9 cellular contexts compared by ENCODE assay signal in genomic region chr4:88697113-88697512, GRCh38. TPM values are rescaled to one million over a fixed set of nuclear protein-coding genes. Genes with fewer than 3 reads are reported as not detected.
DNase-seq lines count a peak whose midpoint lies in the region; ATAC-seq, FAIRE-seq and TF ChIP-seq lines count a peak whose summit lies in the region.
"Had no signal": no experiment of that assay in that cellular context is flagged by ENCODE, and none has a peak within 500 bp of the region (broad histone marks: within the 10 kb centered on the region; RNA-seq: fewer than 3 reads in every experiment).

No MANE protein-coding gene starts in this region.

- peak overlapping the region; percentile 81 for H3K4me3 Mint-ChIP-seq in activated CD8-positive, alpha-beta T cell treated with anti-CD3 and anti-CD28 coated beads, Interleukin-2, amount 10 ng/mL, durations not matched to agents 7 days and 5 days

- no peak for TF ChIP-seq CTCF in fibroblast of pulmonary artery (IDR thresholded peaks at IDR 0.05; ENCODE audit: low read length, missing control alignments)
- no peak for TF ChIP-seq CTCF in omental fat pad (IDR thresholded peaks at IDR 0.05)
- no peak for TF ChIP-seq CTCF in GM20000 (IDR thresholded peaks at IDR 0.05; ENCODE audit: extremely low read depth, missing control alignments)
- no peak for TF ChIP-seq CTCF in D721Med (IDR thresholded peaks at IDR 0.05; ENCODE audit: insufficient read depth, missing control alignments)

- CTCF ChIA-PET in activated CD8-positive, alpha-beta T cell treated with anti-CD3 and anti-CD28 coated beads, Interleukin-2, amount 10 ng/mL, durations not matched to agents 7 days and 5 days (lab: Charles Lee) = interaction anchor here (1.9 kb wide), 1 partner anchor 157 kb away, joined by 5 read pairs; no protein-coding TSS in a partner anchor

- H3K27me3 Mint-ChIP-seq in activated CD8-positive, alpha-beta T cell treated with anti-CD3 and anti-CD28 coated beads, Interleukin-2, amount 10 ng/mL, durations not matched to agents 7 days and 5 days (ENCODE audit: low read depth) = no peaks in the 10 kb centered on the region

- H3K36me3 Mint-ChIP-seq in activated CD8-positive, alpha-beta T cell treated with anti-CD3 and anti-CD28 coated beads, Interleukin-2, amount 10 ng/mL, durations not matched to agents 7 days and 5 days (ENCODE audit: low read depth) = peaks cover 7% of the 10 kb centered on the region

- peaks cover 17% of the 10 kb centered on the region for H3K4me1 Mint-ChIP-seq in activated CD8-positive, alpha-beta T cell treated with anti-CD3 and anti-CD28 coated beads, Interleukin-2, amount 10 ng/mL, durations not matched to agents 7 days and 5 days (ENCODE audit: low read depth)

- FAIRE-seq in D721Med (lab: Jason Lieb, UNC) = no peak
- FAIRE-seq: A204.1 had no signal

- peak; percentile 6 for DNase-seq in NCI-H146 (lab: John Stamatoyannopoulos, UW)
- no peak for DNase-seq in NCI-H146 treated with DMSO at 0.1 percent for 48 hours (lab: John Stamatoyannopoulos, UW; ENCODE audit: unreplicated experiment)
- DNase-seq in activated CD8-positive, alpha-beta T cell treated with anti-CD3 and anti-CD28 coated beads, Interleukin-2, amount 10 ng/mL, durations not matched to agents 7 days and 5 days = no peak
- DNase-seq in fibroblast of pulmonary artery (ENCODE audit: low read depth) = peak; percentile 41
- no peak for DNase-seq in omental fat pad (ENCODE audit: low spot score)
- no peak for DNase-seq in GM20000 (ENCODE audit: low spot score)
- no peak for DNase-seq in D721Med (ENCODE audit: insufficient read length, low spot score)

- no peaks in the 10 kb centered on the region for H3K9me3 Mint-ChIP-seq in activated CD8-positive, alpha-beta T cell treated with anti-CD3 and anti-CD28 coated beads, Interleukin-2, amount 10 ng/mL, durations not matched to agents 7 days and 5 days (ENCODE audit: insufficient read depth)

- peak overlapping the region; percentile 76 for H3K4me3 ChIP-seq in fibroblast of pulmonary artery (replicated peaks; ENCODE audit: low read depth, low read length)

- peak overlapping the region; percentile 80 for H3K27ac Mint-ChIP-seq in activated CD8-positive, alpha-beta T cell treated with anti-CD3 and anti-CD28 coated beads, Interleukin-2, amount 10 ng/mL, durations not matched to agents 7 days and 5 days

- POLR2A ChIA-PET in activated CD8-positive, alpha-beta T cell treated with anti-CD3 and anti-CD28 coated beads, Interleukin-2, amount 10 ng/mL, durations not matched to agents 7 days and 5 days (lab: Charles Lee) = interaction anchor here (0.6 kb wide), 1 partner anchor 246 kb away, joined by 3 read pairs; no protein-coding TSS in a partner anchor

- peak; percentile 29 for ATAC-seq in activated CD8-positive, alpha-beta T cell treated with anti-CD3 and anti-CD28 coated beads, Interleukin-2, amount 10 ng/mL, durations not matched to agents 7 days and 5 days
- peak; percentile 49 for ATAC-seq in omental fat pad (ENCODE audit: low FRiP score)
- ATAC-seq in GM19023 (IDR thresholded peaks at IDR 0.05; ENCODE audit: unreplicated experiment) = no peak

RNA-seq across cellular contexts. Expression of gene NAP1L5, which starts 0.5 kb away (rescaled TPM):
- total RNA-seq in activated CD8-positive, alpha-beta T cell treated with anti-CD3 and anti-CD28 coated beads, Interleukin-2, amount 10 ng/mL, durations not matched to agents 7 days and 5 days = 1 to 10 TPM; 4.6 to 4.8 TPM
- total RNA-seq in omental fat pad = 10 to 100 TPM in 1 of 4 donors, 1 to 10 TPM in 3; 6.8 to 13.7 (median 8.3) TPM

Comparison
In these comparisons a context has a peak if more than half of its experiments do, and no peak if none do; other contexts are left out.
1. DNase-seq: peak in NCI-H146 (single experiment) and fibroblast of pulmonary artery (single experiment); none in NCI-H146 treated with DMSO at 0.1 percent for 48 hours (single experiment), activated CD8-positive, alpha-beta T cell treated with anti-CD3 and anti-CD28 coated beads, Interleukin-2, amount 10 ng/mL, durations not matched to agents 7 days and 5 days (single experiment), omental fat pad (single experiment), GM20000 (single experiment) and D721Med (single experiment).